Comparison of ENCODE assay signal across 14 cellular contexts in the genomic region with DNA sequence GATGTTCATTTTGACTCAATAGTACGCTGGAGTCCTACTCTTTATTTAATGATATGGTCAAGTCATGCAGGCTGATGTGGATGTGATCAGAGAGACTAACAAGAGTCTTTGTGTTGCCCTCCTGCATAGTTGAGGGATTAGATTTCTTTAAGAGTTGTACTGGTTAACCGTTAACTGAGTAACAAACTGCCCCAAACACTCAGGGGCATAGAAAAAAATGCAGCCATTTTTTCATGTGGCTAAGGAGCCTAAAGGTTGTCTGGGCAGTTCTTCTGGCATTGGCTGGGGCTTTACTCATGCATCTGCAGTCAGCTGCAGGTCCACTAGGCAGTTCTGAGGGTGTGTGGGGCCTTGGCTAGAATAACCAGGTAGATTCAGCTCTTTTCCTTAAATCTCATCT.
DNase-seq lines count a peak whose midpoint lies in the region; ATAC-seq and TF ChIP-seq lines count a peak whose summit lies in the region.
"Had no signal": no experiment of that assay in that cellular context is flagged by ENCODE, and none has a peak within 500 bp of the region (broad histone marks: within the 10 kb centered on the region; RNA-seq: fewer than 3 reads in every experiment).

No MANE protein-coding gene starts in this region.

- TF ChIP-seq CTCF in nephron (IDR thresholded peaks at IDR 0.05; ENCODE audit: unreplicated experiment in 3 of 3) = no peak

- H3K36me3 Mint-ChIP-seq in effector memory CD8-positive, alpha-beta T cell (ENCODE audit: insufficient read depth) = peaks cover 3% of the 10 kb centered on the region
- no peaks in the 10 kb centered on the region for H3K36me3 Mint-ChIP-seq in nephron (ENCODE audit: low read depth)

- H3K27ac Mint-ChIP-seq in effector memory CD8-positive, alpha-beta T cell = peak overlapping the region; percentile 29 to 47
- peak overlapping the region; percentile 62 to 67 (median 67) for H3K27ac Mint-ChIP-seq in nephron
- H3K27ac Mint-ChIP-seq: memory B cell had no signal

- DNase-seq in DMS53 (lab: John Stamatoyannopoulos, UW) = peak; percentile 80
- no peak for DNase-seq in effector memory CD8-positive, alpha-beta T cell
- DNase-seq in NCI-H524 treated with DMSO at 0.1 percent for 48 hours (lab: John Stamatoyannopoulos, UW) = no peak
- DNase-seq: activated CD8-positive, alpha-beta memory T cell treated with anti-CD3 and anti-CD28 coated beads for 24 hours; anterior cingulate cortex; DMS153; NCI-H1694; substantia nigra had no signal

- ATAC-seq in HG03432 (IDR thresholded peaks at IDR 0.05; ENCODE audit: unreplicated experiment) (peak; percentile 25), GM21737 (IDR thresholded peaks at IDR 0.05; ENCODE audit: unreplicated experiment) (no peak), HG02852 (IDR thresholded peaks at IDR 0.05; ENCODE audit: unreplicated experiment) (no peak)
- ATAC-seq in effector memory CD8-positive, alpha-beta T cell (replicated peaks) = no peak
- ATAC-seq: K562 had no signal

- H3K27me3 Mint-ChIP-seq in effector memory CD8-positive, alpha-beta T cell = no peaks in the 10 kb centered on the region
- peaks cover 6% of the 10 kb centered on the region for H3K27me3 Mint-ChIP-seq in nephron (ENCODE audit: low read depth)
- H3K27me3 Mint-ChIP-seq: memory B cell had no signal

- H3K9me3 Mint-ChIP-seq in effector memory CD8-positive, alpha-beta T cell = no peaks in the 10 kb centered on the region
- no peaks in the 10 kb centered on the region for H3K9me3 Mint-ChIP-seq in nephron
- H3K9me3 Mint-ChIP-seq: memory B cell had no signal

- H3K4me3 Mint-ChIP-seq in effector memory CD8-positive, alpha-beta T cell = no peak overlapping the region
- no peak overlapping the region for H3K4me3 Mint-ChIP-seq in nephron
- H3K4me3 Mint-ChIP-seq: memory B cell had no signal

- H3K4me1 Mint-ChIP-seq in effector memory CD8-positive, alpha-beta T cell (ENCODE audit: low read depth in 2 of 2) = peaks cover 40 to 75% of the 10 kb centered on the region in 2 donors
- no peaks in the 10 kb centered on the region for H3K4me1 Mint-ChIP-seq in nephron
